ENCODE assay signal across 8 cellular contexts in the genomic region with DNA sequence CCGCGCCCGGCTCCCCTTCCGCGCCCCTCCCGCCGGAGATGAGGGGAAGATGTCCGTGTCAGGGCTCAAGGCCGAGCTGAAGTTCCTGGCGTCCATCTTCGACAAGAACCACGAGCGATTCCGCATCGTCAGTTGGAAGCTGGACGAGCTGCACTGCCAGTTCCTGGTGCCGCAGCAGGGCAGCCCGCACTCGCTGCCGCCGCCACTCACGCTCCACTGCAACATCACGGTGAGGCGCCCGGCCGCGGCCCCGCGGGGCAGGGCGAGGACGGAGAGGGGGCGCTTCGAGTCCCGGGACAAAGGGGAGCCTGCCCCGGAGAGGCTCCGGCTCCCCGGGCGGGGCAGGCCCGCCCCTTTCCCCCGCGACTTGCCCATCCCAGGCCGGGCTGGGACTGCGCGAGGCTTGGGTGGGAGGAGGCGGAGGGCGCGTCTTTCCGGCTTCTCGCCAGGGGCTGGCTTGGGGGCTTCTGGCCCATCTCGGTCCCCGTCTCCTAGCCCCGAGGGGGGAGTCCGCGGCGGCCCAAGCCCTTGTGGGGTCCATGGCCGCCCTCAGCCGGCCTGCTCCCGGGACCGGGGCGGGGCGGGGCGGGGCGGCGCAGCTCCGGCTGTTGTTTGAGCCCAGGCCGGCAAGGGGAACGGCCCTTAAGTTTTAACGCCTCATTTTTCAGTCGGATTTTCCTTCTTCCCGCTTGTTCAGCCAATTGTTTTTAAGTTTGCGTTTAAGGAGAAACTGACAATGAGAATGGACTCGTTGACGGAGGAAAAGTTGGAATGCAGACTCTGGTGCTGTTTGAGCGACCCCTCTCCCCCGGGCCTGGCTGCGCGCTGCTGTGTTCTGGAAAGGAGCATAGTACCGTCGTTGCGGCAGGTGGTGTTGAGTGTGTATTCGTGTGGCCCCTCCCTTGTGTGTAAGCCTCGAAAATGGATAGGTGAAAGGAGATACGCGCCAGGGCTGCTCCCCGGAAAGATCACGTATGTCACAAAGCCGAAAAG. TPM values are rescaled to one million over a fixed set of nuclear protein-coding genes. Genes with fewer than 3 reads are reported as not detected.
A peak's percentile ranks its signal among the peaks of the same experiment; 100 is the strongest.
DNase-seq lines count a peak whose midpoint lies in the region; ATAC-seq and TF ChIP-seq lines count a peak whose summit lies in the region.

No MANE protein-coding gene starts in this region.

- H3K4me1 ChIP-seq in aorta (ENCODE audit: control insufficient read depth in 1 of 2, insufficient read depth in 2 of 2, low read length in 2 of 2), result peaks cover 0 to 6% of the 10 kb centered on the region in 2 donors

- H3K4me3 Mint-ChIP-seq in progenitor cell of endocrine pancreas (ENCODE audit: low read depth), result peak overlapping the region; percentile 86

- DNase-seq in Caki2 (ENCODE audit: low read depth), result peak; percentile 71
- DNase-seq in KG1 (lab: John Stamatoyannopoulos, UW), result peak; percentile 20
- DNase-seq in T-helper 1 cell, result peak in 4 of 5 donors; percentile 25 to 45 (median 40)
- peak in 46 of 56 donors; percentile 3 to 72 (median 46) for DNase-seq in amygdala (lab: John Stamatoyannopoulos, UW)
- peak; percentile 76 for DNase-seq in left ventricle myocardium superior
- peak; percentile 41 for DNase-seq in progenitor cell of endocrine pancreas (ENCODE audit: low spot score, unreplicated experiment)
- DNase-seq in aorta, result peak; percentile 73 to 88

- peaks cover 19% of the 10 kb centered on the region for H3K27me3 Mint-ChIP-seq in progenitor cell of endocrine pancreas

- 0 to 1% methylated on average over 56 to 87 of the region's 87 CpGs for WGBS in aorta, 2 donors

- H3K27me3 ChIP-seq in aorta (ENCODE audit: control insufficient read depth in 1 of 2, insufficient read depth in 2 of 2, low read length in 1 of 2), result no peaks in the 10 kb centered on the region

- ATAC-seq in GM21526 (IDR thresholded peaks at IDR 0.05; ENCODE audit: low FRiP score, unreplicated experiment) (peak; percentile 40), left ventricle myocardium superior (peak; percentile 82), aorta (ENCODE audit: low FRiP score) (peak; percentile 85)

- peak overlapping the region; percentile 96 for H3K27ac Mint-ChIP-seq in progenitor cell of endocrine pancreas

- no peak for TF ChIP-seq CTCF in progenitor cell of endocrine pancreas (IDR thresholded peaks at IDR 0.05; ENCODE audit: unreplicated experiment)

- H3K4me1 Mint-ChIP-seq in progenitor cell of endocrine pancreas (ENCODE audit: low read depth), result peaks cover 39% of the 10 kb centered on the region

- peak overlapping the region; percentile 28 to 90 for H3K27ac ChIP-seq in aorta (ENCODE audit: low read depth in 1 of 2, low read length in 2 of 2)

- H3K4me3 ChIP-seq in aorta (ENCODE audit: low read length in 2 of 2), result peak overlapping the region; percentile 27 to 90

- H3K36me3 ChIP-seq in aorta (ENCODE audit: control insufficient read depth in 1 of 2, insufficient read depth in 2 of 2, low read length in 1 of 2), result no peaks in the 10 kb centered on the region

- no peaks in the 10 kb centered on the region for H3K9me3 ChIP-seq in aorta (ENCODE audit: control insufficient read depth, low read length)

- in situ Hi-C loops in Caki2 (cut with HindIII; ENCODE audit: low pct_unique_long_range_greater_than_20kb, low sequenced_read_pairs), result no loop called here

- H3K36me3 Mint-ChIP-seq in progenitor cell of endocrine pancreas (ENCODE audit: insufficient read depth), result peaks cover 3% of the 10 kb centered on the region

- intact Hi-C loops in left ventricle myocardium superior (cut with micrococcal nuclease) (no loop called here), aorta (cut with DNase I) (no loop called here)

- no peaks in the 10 kb centered on the region for H3K9me3 Mint-ChIP-seq in progenitor cell of endocrine pancreas (ENCODE audit: low read depth)

RNA-seq across cellular contexts. Expression of a gene that starts 0.7 kb away (rescaled TPM):
- 33.7 TPM in 2 replicates for total RNA-seq in Caki2 (2014; rRNA removed; shearing (Covaris generic); ENCODE audit: low replicate concordance)
- 21.2 TPM for total RNA-seq in left ventricle myocardium superior
- total RNA-seq in progenitor cell of endocrine pancreas, result 40.9 and 41.2 TPM in 2 replicates
- 10 to 100 TPM; 38.2 to 42.6 TPM for total RNA-seq in aorta
- polyA plus RNA-seq in aorta, result 10 to 100 TPM; 39.5 to 86.4 TPM

RNA-seq across cellular contexts. Expression of a gene that starts 59.8 kb away (rescaled TPM):
- total RNA-seq in Caki2 (2014; rRNA removed; shearing (Covaris generic); ENCODE audit: low replicate concordance), result 43.0 and 86.0 TPM in 2 replicates
- total RNA-seq in left ventricle myocardium superior, result 23.3 TPM
- total RNA-seq in progenitor cell of endocrine pancreas, result 42.9 and 43.6 TPM in 2 replicates
- 10 to 100 TPM; 15.8 to 18.3 TPM for total RNA-seq in aorta
- polyA plus RNA-seq in aorta, result 10 to 100 TPM; 12.5 to 18.9 TPM

Comparison
In these comparisons a context has a peak if more than half of its experiments do, and no peak if none do; other contexts are left out.
1. Peak in every context shown above with its lines: DNase-seq, ATAC-seq, H3K4me3 ChIP-seq and H3K27ac ChIP-seq.
2. DNase-seq: peak in every context shown above with its lines; median percentile 80 in aorta; 76 in left ventricle myocardium superior; 71 in Caki2; 46 in amygdala; 41 in progenitor cell of endocrine pancreas; 40 in T-helper 1 cell; 20 in KG1.